Comparison of ENCODE assay signal across 20 cellular contexts in genomic region chr22:25090225-25090651, GRCh38.
DNase-seq lines count a peak whose midpoint lies in the region; ATAC-seq and TF ChIP-seq lines count a peak whose summit lies in the region.
"Had no signal": no experiment of that assay in that cellular context is flagged by ENCODE, and none has a peak within 500 bp of the region (broad histone marks: within the 10 kb centered on the region; RNA-seq: fewer than 3 reads in every experiment).

No MANE protein-coding gene starts in this region.

- peak overlapping the region; percentile 9 for H3K27ac Mint-ChIP-seq in chondrocyte (ENCODE audit: unreplicated experiment)
- H3K27ac Mint-ChIP-seq in activated T-helper 2 cell treated with anti-CD3 and anti-CD28 coated beads, Interferon-gamma antibody, Interleukin-2, Interleukin-4, amounts not matched to agents 10 μg/mL and 5 μg/mL and 100 μg/mL, durations not matched to agents 14 hours and 24 hours and 36 hours: no peak overlapping the region
- H3K27ac Mint-ChIP-seq: GM23338 had no signal

- H3K27ac ChIP-seq in left ventricle myocardium inferior (replicated peaks): peak overlapping the region; percentile 80
- H3K27ac ChIP-seq in tibial artery: peak overlapping the region; percentile 72 to 93
- H3K27ac ChIP-seq: C4-2B, HL-60, PC-9 had no signal

- no peaks in the 10 kb centered on the region for H3K36me3 ChIP-seq in left ventricle myocardium inferior
- H3K36me3 ChIP-seq in tibial artery: no peaks in the 10 kb centered on the region

- no peaks in the 10 kb centered on the region for H3K27me3 Mint-ChIP-seq in chondrocyte (ENCODE audit: low read depth)
- H3K27me3 Mint-ChIP-seq in activated T-helper 2 cell treated with anti-CD3 and anti-CD28 coated beads, Interferon-gamma antibody, Interleukin-2, Interleukin-4, amounts not matched to agents 10 μg/mL and 5 μg/mL and 100 μg/mL, durations not matched to agents 14 hours and 24 hours and 36 hours (ENCODE audit: low read depth): no peaks in the 10 kb centered on the region

- H3K27me3 ChIP-seq in left ventricle myocardium inferior (ENCODE audit: low read depth) (no peaks in the 10 kb centered on the region), tibial artery (no peaks in the 10 kb centered on the region)

- H3K9me3 Mint-ChIP-seq in chondrocyte (ENCODE audit: low read depth): no peaks in the 10 kb centered on the region
- H3K9me3 Mint-ChIP-seq in activated T-helper 2 cell treated with anti-CD3 and anti-CD28 coated beads, Interferon-gamma antibody, Interleukin-2, Interleukin-4, amounts not matched to agents 10 μg/mL and 5 μg/mL and 100 μg/mL, durations not matched to agents 14 hours and 24 hours and 36 hours: no peaks in the 10 kb centered on the region
- H3K9me3 Mint-ChIP-seq: GM23338 had no signal

- H3K4me1 Mint-ChIP-seq in chondrocyte (ENCODE audit: low read depth): peaks cover 26% of the 10 kb centered on the region
- peaks cover 32% of the 10 kb centered on the region for H3K4me1 Mint-ChIP-seq in activated T-helper 2 cell treated with anti-CD3 and anti-CD28 coated beads, Interferon-gamma antibody, Interleukin-2, Interleukin-4, amounts not matched to agents 10 μg/mL and 5 μg/mL and 100 μg/mL, durations not matched to agents 14 hours and 24 hours and 36 hours (ENCODE audit: low read depth)

- DNase-seq in left ventricle myocardium inferior (no peak), Right ventricle myocardium inferior (ENCODE audit: missing footprints) (no peak), chondrocyte (ENCODE audit: low spot score) (no peak), left ventricle myocardium superior (no peak), tibial artery (no peak), SKM-1 treated with dmso at 0.1 percent for 144 hours (lab: John Stamatoyannopoulos, UW; ENCODE audit: unreplicated experiment) (no peak)
- no peak for DNase-seq in activated T-helper 2 cell treated with anti-CD3 and anti-CD28 coated beads, Interferon-gamma antibody, Interleukin-2, Interleukin-4, amounts not matched to agents 10 μg/mL and 5 μg/mL and 100 μg/mL, durations not matched to agents 14 hours and 24 hours and 36 hours (ENCODE audit: low spot score)
- DNase-seq in activated CD4-positive, alpha-beta T cell treated with anti-CD3 and anti-CD28 coated beads for 4 hours: no peak
- DNase-seq: ACHN, DMS79, IMR-90, NCI-H1417 treated with DMSO at 0.1 percent for 48 hours, NCI-H1930, NCI-H345, NCI-H524 treated with DMSO at 0.1 percent for 48 hours, PC-9 had no signal

- TF ChIP-seq CTCF in left ventricle myocardium inferior (IDR thresholded peaks at IDR 0.05; ENCODE audit: borderline replicate concordance) (no peak), chondrocyte (IDR thresholded peaks at IDR 0.05) (no peak), tibial artery (IDR thresholded peaks at IDR 0.05) (peak in 1 of 2 experiments; percentile 16)

- peaks cover 4% of the 10 kb centered on the region for H3K36me3 Mint-ChIP-seq in chondrocyte (ENCODE audit: low read depth)
- H3K36me3 Mint-ChIP-seq in activated T-helper 2 cell treated with anti-CD3 and anti-CD28 coated beads, Interferon-gamma antibody, Interleukin-2, Interleukin-4, amounts not matched to agents 10 μg/mL and 5 μg/mL and 100 μg/mL, durations not matched to agents 14 hours and 24 hours and 36 hours (ENCODE audit: low read depth): no peaks in the 10 kb centered on the region

- intact Hi-C loops in left ventricle myocardium inferior (cut with micrococcal nuclease) (no loop called here), Right ventricle myocardium inferior (cut with DNase I) (no loop called here), left ventricle myocardium superior (cut with micrococcal nuclease) (no loop called here), tibial artery (cut with DNase I; ENCODE audit: low total_unique reads) (no loop called here)
- intact Hi-C loops in activated T-helper 2 cell treated with anti-CD3 and anti-CD28 coated beads, Interferon-gamma antibody, Interleukin-2, Interleukin-4, amounts not matched to agents 10 μg/mL and 5 μg/mL and 100 μg/mL, durations not matched to agents 14 hours and 24 hours and 36 hours (cut with micrococcal nuclease): no loop called here

- H3K4me1 ChIP-seq in left ventricle myocardium inferior: peaks cover 80% of the 10 kb centered on the region
- H3K4me1 ChIP-seq in tibial artery: peaks cover 0 to 97% (median 60%) of the 10 kb centered on the region in 4 donors

- H3K9me3 ChIP-seq in left ventricle myocardium inferior (replicated peaks) (no peaks in the 10 kb centered on the region), tibial artery (no peaks in the 10 kb centered on the region)

- no peak overlapping the region for H3K4me3 ChIP-seq in left ventricle myocardium inferior
- H3K4me3 ChIP-seq in tibial artery: no peak overlapping the region
- H3K4me3 ChIP-seq: GM23338, PC-9 had no signal

- H3K4me3 Mint-ChIP-seq in chondrocyte (ENCODE audit: unreplicated experiment): no peak overlapping the region
- H3K4me3 Mint-ChIP-seq in activated T-helper 2 cell treated with anti-CD3 and anti-CD28 coated beads, Interferon-gamma antibody, Interleukin-2, Interleukin-4, amounts not matched to agents 10 μg/mL and 5 μg/mL and 100 μg/mL, durations not matched to agents 14 hours and 24 hours and 36 hours (ENCODE audit: low read depth): no peak overlapping the region
- H3K4me3 Mint-ChIP-seq: GM23338 had no signal

- no peak for ATAC-seq in Right ventricle myocardium inferior
- ATAC-seq in left ventricle myocardium superior: peak; percentile 23
- ATAC-seq: GM23338, HCT116 had no signal
